In the genomic region with DNA sequence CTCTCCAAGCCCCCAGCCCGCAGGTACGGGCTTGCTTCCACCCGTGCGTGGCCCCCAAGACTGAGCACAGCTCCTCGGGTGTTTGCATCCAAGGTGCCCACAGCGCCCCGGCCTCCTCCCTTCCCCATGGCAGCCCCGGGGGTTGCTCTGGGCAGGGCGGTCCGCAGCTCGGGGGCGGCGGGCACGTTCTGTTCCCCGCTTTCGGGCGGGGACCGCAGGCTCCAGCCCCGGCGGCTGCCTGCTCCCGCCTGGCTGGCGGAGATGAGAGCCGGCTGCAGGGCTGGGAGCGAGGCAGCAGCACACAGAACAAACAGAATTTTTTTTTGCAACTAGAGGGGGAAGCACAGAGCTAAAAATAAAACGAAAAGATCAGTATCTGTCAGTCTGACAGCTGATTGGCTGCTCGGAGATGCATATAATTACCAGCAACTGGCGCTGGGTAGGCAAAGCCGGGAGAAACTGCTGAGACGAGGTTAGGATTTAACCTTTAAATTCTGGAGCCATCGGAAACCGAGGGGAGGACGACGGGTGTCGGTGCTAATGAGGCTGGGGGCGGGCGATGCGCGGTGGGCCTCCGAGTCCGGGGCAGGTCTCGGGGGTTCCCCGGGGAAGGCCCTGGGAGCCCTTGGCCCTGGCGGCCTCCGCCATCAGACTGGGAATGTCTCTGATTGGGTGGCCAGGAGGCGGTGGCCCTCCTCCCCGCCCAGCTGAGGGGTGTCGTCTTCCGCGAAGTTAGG, we compare ENCODE assay signal across 9 cellular contexts.
DNase-seq lines count a peak whose midpoint lies in the region; ATAC-seq, FAIRE-seq and TF ChIP-seq lines count a peak whose summit lies in the region.
"Had no signal": no experiment of that assay in that cellular context is flagged by ENCODE, and none has a peak within 500 bp of the region (broad histone marks: within the 10 kb centered on the region; RNA-seq: fewer than 3 reads in every experiment).

No MANE protein-coding gene starts in this region.

- peaks cover 6% of the 10 kb centered on the region for H3K4me1 Mint-ChIP-seq in memory B cell
- peaks cover 20% of the 10 kb centered on the region for H3K4me1 Mint-ChIP-seq in stimulated activated effector memory CD8-positive, alpha-beta T cell treated with anti-CD3 and anti-CD28 coated beads, Interleukin-12 subunit alpha, Interleukin-12 subunit beta, amount 100 ng/mL, for 72 hours

- peak overlapping the region; percentile 65 for H3K4me2 ChIP-seq in endothelial cell of umbilical vein (ENCODE audit: insufficient read depth, low read length)

- TF ChIP-seq CTCF in endothelial cell of umbilical vein (IDR thresholded peaks at IDR 0.05; ENCODE audit: extremely low read depth in 1 of 2, insufficient read depth in 1 of 2, low read depth in 1 of 2, low read length in 2 of 2) = no peak

- no peak for TF ChIP-seq POLR2A in endothelial cell of umbilical vein (IDR thresholded peaks at IDR 0.05; ENCODE audit: low read depth, low read length)

- dilution Hi-C loops in endothelial cell of umbilical vein (cut with MboI; ENCODE audit: extremely low pct_ligation_motif_present, low sequenced_read_pairs) = no loop called here

- BruUV-seq in endothelial cell of umbilical vein (replicated peaks; lab: Mats Ljungman, UMichigan) = no TSS peak

- no peaks in the 10 kb centered on the region for H3K27me3 ChIP-seq in endothelial cell of umbilical vein (ENCODE audit: control insufficient read depth in 2 of 2, insufficient read depth in 2 of 2, low read length in 2 of 2)

- peaks cover 8% of the 10 kb centered on the region for H3K4me1 ChIP-seq in endothelial cell of umbilical vein (ENCODE audit: control insufficient read depth, extremely low read depth, insufficient read depth, low read length)

- peak; percentile 81 for FAIRE-seq in endothelial cell of umbilical vein (lab: Jason Lieb, UNC)
- FAIRE-seq: TTC549 had no signal

- peak overlapping the region; percentile 94 for H2AFZ ChIP-seq in endothelial cell of umbilical vein (ENCODE audit: low read depth, low read length)

- peak; percentile 87 for ATAC-seq in memory B cell (ENCODE audit: low read depth)
- peak; percentile 85 for ATAC-seq in stimulated activated effector memory CD8-positive, alpha-beta T cell treated with anti-CD3 and anti-CD28 coated beads, Interleukin-12 subunit alpha, Interleukin-12 subunit beta, amount 100 ng/mL, for 72 hours
- no peak for ATAC-seq in GM19452 (IDR thresholded peaks at IDR 0.05; ENCODE audit: unreplicated experiment)

- no peaks in the 10 kb centered on the region for H3K79me2 ChIP-seq in endothelial cell of umbilical vein (ENCODE audit: control insufficient read depth, insufficient read depth, low read length)

- H3K4me3 ChIP-seq in endothelial cell of umbilical vein (replicated peaks in 1 of 3; ENCODE audit: insufficient read depth in 1 of 3, low read depth in 1 of 3, low read length in 3 of 3) = peak overlapping the region in 2 of 3 experiments; percentile 15 to 29

- H3K27me3 Mint-ChIP-seq in memory B cell = peaks cover 18% of the 10 kb centered on the region

- no peaks in the 10 kb centered on the region for H3K36me3 ChIP-seq in endothelial cell of umbilical vein (ENCODE audit: control insufficient read depth in 2 of 2, extremely low read depth in 1 of 2, insufficient read depth in 2 of 2, low read length in 2 of 2)

- H3K36me3 Mint-ChIP-seq in memory B cell = peaks cover 2% of the 10 kb centered on the region
- no peaks in the 10 kb centered on the region for H3K36me3 Mint-ChIP-seq in stimulated activated effector memory CD8-positive, alpha-beta T cell treated with anti-CD3 and anti-CD28 coated beads, Interleukin-12 subunit alpha, Interleukin-12 subunit beta, amount 100 ng/mL, for 72 hours

- DNase-seq in COLO829 (ENCODE audit: low spot score) (peak; percentile 73), HEK293T (ENCODE audit: extremely low spot score) (peak; percentile 64), NCI-H510A treated with DMSO at 0.1 percent for 48 hours (lab: John Stamatoyannopoulos, UW) (peak; percentile 91), endothelial cell of umbilical vein (ENCODE audit: low read depth, low spot score) (peak; percentile 66), memory B cell (ENCODE audit: low spot score in 2 of 2) (peak in 1 of 2 donors; percentile 29)
- peak; percentile 44 for DNase-seq in activated CD8-positive, alpha-beta memory T cell treated with anti-CD3 and anti-CD28 coated beads, Interleukin-2, amount 50 U/mL, for 4 hours
- no peak for DNase-seq in stimulated activated effector memory CD8-positive, alpha-beta T cell treated with anti-CD3 and anti-CD28 coated beads, Interleukin-12 subunit alpha, Interleukin-12 subunit beta, amount 100 ng/mL, for 72 hours (ENCODE audit: low spot score in 2 of 2)

- no peaks in the 10 kb centered on the region for H4K20me1 ChIP-seq in endothelial cell of umbilical vein (replicated peaks; ENCODE audit: control insufficient read depth, extremely low read depth, insufficient read depth, low read length)

- H3K9me3 Mint-ChIP-seq in memory B cell = no peaks in the 10 kb centered on the region
- no peaks in the 10 kb centered on the region for H3K9me3 Mint-ChIP-seq in stimulated activated effector memory CD8-positive, alpha-beta T cell treated with anti-CD3 and anti-CD28 coated beads, Interleukin-12 subunit alpha, Interleukin-12 subunit beta, amount 100 ng/mL, for 72 hours

- no peaks in the 10 kb centered on the region for H3K9me1 ChIP-seq in endothelial cell of umbilical vein (replicated peaks; ENCODE audit: control insufficient read depth, extremely low read depth, insufficient read depth, low read length)

- intact Hi-C loops in endothelial cell of umbilical vein (cut with micrococcal nuclease) = loop anchor here (5.0 kb wide), 2 partner anchors 143 to 292 kb away; a partner anchor contains a TSS

- no peak overlapping the region for H3K9ac ChIP-seq in endothelial cell of umbilical vein (replicated peaks; ENCODE audit: extremely low read depth, insufficient read depth, low read length)

- H3K27ac Mint-ChIP-seq in memory B cell = peak overlapping the region; percentile 21
- H3K27ac Mint-ChIP-seq in stimulated activated effector memory CD8-positive, alpha-beta T cell treated with anti-CD3 and anti-CD28 coated beads, Interleukin-12 subunit alpha, Interleukin-12 subunit beta, amount 100 ng/mL, for 72 hours = peak overlapping the region; percentile 69

- H3K9me3 ChIP-seq in endothelial cell of umbilical vein (replicated peaks; ENCODE audit: control insufficient read depth, insufficient read depth, low read length) = no peaks in the 10 kb centered on the region

- H3K27ac ChIP-seq in endothelial cell of umbilical vein (ENCODE audit: insufficient read depth, low read depth, low read length) = no peak overlapping the region

- CTCF ChIA-PET in HEK293T (lab: Yijun Ruan, JAX) (interaction anchor here (0.7 kb wide), 2 partner anchors 140 to 146 kb away, joined by 3 read pairs; no protein-coding TSS in a partner anchor), endothelial cell of umbilical vein (lab: Charles Lee) (interaction anchor here (0.6 to 2.8 kb wide), 9 partner anchors 11 to 189 kb away, joined by 3 to 10 read pairs (median 3); a partner anchor contains a TSS)

- POLR2A ChIA-PET in HEK293T (lab: Yijun Ruan, JAX) = interaction anchor here (0.8 to 4.0 kb wide), 7 partner anchors 11 to 143 kb away, joined by 3 to 14 read pairs (median 4); a partner anchor contains a TSS
- POLR2A ChIA-PET in endothelial cell of umbilical vein (lab: Charles Lee) = interaction anchor here (1.3 kb wide), 1 partner anchor 143 kb away, joined by 3 read pairs; a partner anchor contains a TSS

- H3K4me3 Mint-ChIP-seq in memory B cell = peak overlapping the region; percentile 82
- H3K4me3 Mint-ChIP-seq in stimulated activated effector memory CD8-positive, alpha-beta T cell treated with anti-CD3 and anti-CD28 coated beads, Interleukin-12 subunit alpha, Interleukin-12 subunit beta, amount 100 ng/mL, for 72 hours = peak overlapping the region; percentile 65

TF ChIP-seq in HEK293T, 16 proteins besides CTCF, POLR2A, EP300 and RAD21:
- TF ChIP-seq L3MBTL2 (conservative IDR thresholded peaks at IDR 0.05) (peak; percentile 51; the same call in 1 of the 2 replicates), SP1 (IDR thresholded peaks at IDR 0.05) (no peak)
TF ChIP-seq in HEK293T: peak in this region for 1.

TF ChIP-seq in endothelial cell of umbilical vein, 7 proteins besides CTCF, POLR2A, EP300 and RAD21:
- no peak for TF ChIP-seq JUN (IDR thresholded peaks at IDR 0.05; ENCODE audit: borderline replicate concordance, insufficient read depth, insufficient read length, low read depth)
- no peak for TF ChIP-seq MYC (IDR thresholded peaks at IDR 0.05; ENCODE audit: low read depth, low read length)
- TF ChIP-seq FOS (IDR thresholded peaks at IDR 0.05; ENCODE audit: borderline replicate concordance, insufficient read depth, low read length) = no peak
- no peak for TF ChIP-seq EZH2 (IDR thresholded peaks at IDR 0.05; ENCODE audit: borderline replicate concordance, low read depth, low read length, severe bottlenecking)
- peak; percentile 74 for TF ChIP-seq GATA2 (IDR thresholded peaks at IDR 0.05; ENCODE audit: insufficient read depth, insufficient read length, low read depth, low read length)

Comparison
In these comparisons a context has a peak if more than half of its experiments do, and no peak if none do; other contexts are left out.
1. DNase-seq: peak in COLO829 (single experiment), HEK293T (single experiment), NCI-H510A treated with DMSO at 0.1 percent for 48 hours (single experiment), activated CD8-positive, alpha-beta memory T cell treated with anti-CD3 and anti-CD28 coated beads, Interleukin-2, amount 50 U/mL, for 4 hours (single experiment) and endothelial cell of umbilical vein (single experiment); none in stimulated activated effector memory CD8-positive, alpha-beta T cell treated with anti-CD3 and anti-CD28 coated beads, Interleukin-12 subunit alpha, Interleukin-12 subunit beta, amount 100 ng/mL, for 72 hours (0 of 2).